Comparison of ENCODE assay signal across 10 cellular contexts in genomic region chr6:150025201-150025917, GRCh38. TPM values are rescaled to one million over a fixed set of nuclear protein-coding genes. Genes with fewer than 3 reads are reported as not detected.
DNase-seq lines count a peak whose midpoint lies in the region; ATAC-seq and TF ChIP-seq lines count a peak whose summit lies in the region.
"Had no signal": no experiment of that assay in that cellular context is flagged by ENCODE, and none has a peak within 500 bp of the region (broad histone marks: within the 10 kb centered on the region; RNA-seq: fewer than 3 reads in every experiment).

RAET1L (minus strand) TSS chr6:150025532; CDS start chr6:150025471, 61 bp downstream.

- H3K4me3 Mint-ChIP-seq in CD8-positive, alpha-beta T cell, result peak within 1 kb of the TSS; percentile 42
- H3K4me3 Mint-ChIP-seq in endodermal cell, result no peak within 1 kb of the TSS

- H3K4me3 ChIP-seq in CD8-positive, alpha-beta T cell (ENCODE audit: low read depth, low read length), result no peak within 1 kb of the TSS
- H3K4me3 ChIP-seq in MG63 (peak within 1 kb of the TSS; percentile 39), endodermal cell (ENCODE audit: low read length) (no peak within 1 kb of the TSS)

- H3K27me3 ChIP-seq in CD8-positive, alpha-beta T cell (ENCODE audit: insufficient read depth, low read length), result peaks cover 12% of the 10 kb centered on the region
- no peaks in the 10 kb centered on the region for H3K27me3 ChIP-seq in MG63
- peaks cover 17% of the 10 kb centered on the region for H3K27me3 ChIP-seq in endodermal cell (ENCODE audit: control insufficient read depth, insufficient read depth, low read length, poor library complexity, severe bottlenecking)

- POLR2A ChIA-PET in CD8-positive, alpha-beta T cell (lab: Charles Lee), result no interaction called here

- no peak for DNase-seq in CD8-positive, alpha-beta T cell
- peak; percentile 70 for DNase-seq in MG63
- peak; percentile 52 for DNase-seq in endodermal cell
- no peak for DNase-seq in omental fat pad (ENCODE audit: low spot score)
- no peak for DNase-seq in NCI-H2171 treated with DMSO at 0.1 percent for 48 hours (lab: John Stamatoyannopoulos, UW)
- DNase-seq in SIG-M5 (lab: John Stamatoyannopoulos, UW), result no peak

- no peaks in the 10 kb centered on the region for H3K36me3 Mint-ChIP-seq in CD8-positive, alpha-beta T cell
- H3K36me3 Mint-ChIP-seq in endodermal cell (ENCODE audit: low read depth), result no peaks in the 10 kb centered on the region

- CTCF ChIA-PET in CD8-positive, alpha-beta T cell (lab: Charles Lee), result interaction anchor here (1.1 to 1.2 kb wide), 2 partner anchors 8 to 9 kb away, joined by 3 to 4 read pairs; no protein-coding TSS in a partner anchor

- no peak within 1 kb of the TSS for H3K27ac Mint-ChIP-seq in CD8-positive, alpha-beta T cell
- no peak within 1 kb of the TSS for H3K27ac Mint-ChIP-seq in endodermal cell

- intact Hi-C loops in CD8-positive, alpha-beta T cell (cut with DNase I, micrococcal nuclease), result no loop called here

- H3K4me1 Mint-ChIP-seq in CD8-positive, alpha-beta T cell (ENCODE audit: low read depth), result peaks cover 9% of the 10 kb centered on the region
- H3K4me1 Mint-ChIP-seq in endodermal cell, result no peaks in the 10 kb centered on the region

- no peak for TF ChIP-seq CTCF in CD8-positive, alpha-beta T cell (IDR thresholded peaks at IDR 0.05)
- TF ChIP-seq CTCF in endodermal cell (conservative IDR thresholded peaks at IDR 0.05) (no peak), omental fat pad (IDR thresholded peaks at IDR 0.05) (no peak)

- peak; percentile 57 for ATAC-seq in CD8-positive, alpha-beta T cell
- ATAC-seq in omental fat pad (ENCODE audit: low FRiP score), result peak; percentile 83
- ATAC-seq in GM21360 (IDR thresholded peaks at IDR 0.05; ENCODE audit: unreplicated experiment), result no peak
- no peak for ATAC-seq in HG02840 (IDR thresholded peaks at IDR 0.05; ENCODE audit: low FRiP score, unreplicated experiment)

- H3K27ac ChIP-seq in CD8-positive, alpha-beta T cell (ENCODE audit: low read depth, low read length), result no peak within 1 kb of the TSS
- no peak within 1 kb of the TSS for H3K27ac ChIP-seq in endodermal cell (ENCODE audit: low read depth, low read length)
- H3K27ac ChIP-seq: HL-60 had no signal

- no peaks in the 10 kb centered on the region for H3K4me1 ChIP-seq in CD8-positive, alpha-beta T cell (ENCODE audit: insufficient read depth, low read length)
- H3K4me1 ChIP-seq in endodermal cell (ENCODE audit: control insufficient read depth, insufficient read depth, low read length), result no peaks in the 10 kb centered on the region

- H3K9me3 ChIP-seq in CD8-positive, alpha-beta T cell (ENCODE audit: low read length), result no peaks in the 10 kb centered on the region
- H3K9me3 ChIP-seq in MG63, result no peaks in the 10 kb centered on the region
- no peaks in the 10 kb centered on the region for H3K9me3 ChIP-seq in endodermal cell (ENCODE audit: control insufficient read depth, low read length)

- H3K9me3 Mint-ChIP-seq in CD8-positive, alpha-beta T cell, result no peaks in the 10 kb centered on the region
- H3K9me3 Mint-ChIP-seq in endodermal cell, result no peaks in the 10 kb centered on the region

- H3K9ac ChIP-seq in endodermal cell (ENCODE audit: extremely low read depth, low read length, poor library complexity, severe bottlenecking), result no peak within 1 kb of the TSS

- WGBS in endodermal cell (ENCODE audit: insufficient coverage in 1 of 2, insufficient read length in 1 of 2), 2 experiments, result 82 to 92% methylated on average over 19 to 36 of the region's 36 CpGs

- H3K36me3 ChIP-seq in CD8-positive, alpha-beta T cell (ENCODE audit: insufficient read depth, low read length), result no peaks in the 10 kb centered on the region
- H3K36me3 ChIP-seq in MG63, result no peaks in the 10 kb centered on the region
- H3K36me3 ChIP-seq in endodermal cell (ENCODE audit: control insufficient read depth, insufficient read depth, low read length), result no peaks in the 10 kb centered on the region

- H3K27me3 Mint-ChIP-seq in CD8-positive, alpha-beta T cell (ENCODE audit: low read depth), result peaks cover 40% of the 10 kb centered on the region
- peaks cover 56% of the 10 kb centered on the region for H3K27me3 Mint-ChIP-seq in endodermal cell (ENCODE audit: insufficient read depth)

RNA-seq across cellular contexts. Expression of gene RAET1L, which starts in this region (rescaled TPM):
- not detected for total RNA-seq in CD8-positive, alpha-beta T cell
- 1.4 TPM in 1 of 2 replicates, not detected in the other for total RNA-seq in MG63 (2014; rRNA removed; shearing (Covaris generic); ENCODE audit: low replicate concordance)
- total RNA-seq in endodermal cell (not detected), omental fat pad (not detected)
- not detected for polyA plus RNA-seq in endodermal cell (2013, experiment 1 of 2)
- polyA plus RNA-seq in endodermal cell (2013, experiment 2 of 2), result not detected
- total RNA-seq: glomerular endothelial cell had no signal

Comparison
In these comparisons a context has a peak if more than half of its experiments do, and no peak if none do; other contexts are left out.
1. Peak in ATAC-seq in CD8-positive, alpha-beta T cell; RNA of the gene not detected or under 1 TPM.
2. Peak in DNase-seq in endodermal cell; RNA of the gene not detected or under 1 TPM.
3. Peak in ATAC-seq in omental fat pad; RNA of the gene not detected or under 1 TPM.